In genomic region chr17:67441052-67441738, GRCh38 we compare ENCODE assay signal across 8 cellular contexts.
DNase-seq lines count a peak whose midpoint lies in the region; ATAC-seq and TF ChIP-seq lines count a peak whose summit lies in the region.

No MANE protein-coding gene starts in this region.

- intact Hi-C loops in activated T-helper 2 cell treated with anti-CD3 and anti-CD28 coated beads, Interferon-gamma antibody, Interleukin-2, Interleukin-4, amounts not matched to agents 10 μg/mL and 5 μg/mL and 100 μg/mL, durations not matched to agents 14 hours and 24 hours and 36 hours (cut with micrococcal nuclease) = loop anchor here (1.0 kb wide), 2 partner anchors 10 to 12 kb away; no protein-coding TSS in a partner anchor

- POLR2A ChIA-PET in GM10248 (lab: Yijun Ruan, JAX) = no interaction called here

- H3K4me3 Mint-ChIP-seq in activated T-helper 2 cell treated with anti-CD3 and anti-CD28 coated beads, Interferon-gamma antibody, Interleukin-2, Interleukin-4, amounts not matched to agents 10 μg/mL and 5 μg/mL and 100 μg/mL, durations not matched to agents 14 hours and 24 hours and 36 hours (ENCODE audit: low read depth) = peak overlapping the region; percentile 82

- H3K4me3 ChIP-seq in Peyer's patch = peak overlapping the region in 3 of 4 donors; percentile 12 to 41 (median 24)

- peaks cover 0 to 26% (median 9%) of the 10 kb centered on the region in 4 donors for H3K4me1 ChIP-seq in Peyer's patch

- peak; percentile 31 for DNase-seq in GM10248 (ENCODE audit: extremely low spot score)
- peak in 2 of 3 donors; percentile 57 to 83 for DNase-seq in Peyer's patch
- DNase-seq in activated T-helper 2 cell treated with anti-CD3 and anti-CD28 coated beads, Interferon-gamma antibody, Interleukin-2, Interleukin-4, amounts not matched to agents 10 μg/mL and 5 μg/mL and 100 μg/mL, durations not matched to agents 14 hours and 24 hours and 36 hours (ENCODE audit: low spot score) = peak; percentile 65
- DNase-seq in hepatic stellate cell (ENCODE audit: low spot score) = peak; percentile 80
- DNase-seq in stimulated activated CD4-positive, alpha-beta T cell treated with anti-CD3 and anti-CD28 coated beads, Interleukin-1b, Interleukin-23, amount 100 ng/mL, for 1 hour (ENCODE audit: low read depth in 2 of 2) = peak; percentile 28 to 78
- DNase-seq in NCI-H446 (lab: John Stamatoyannopoulos, UW) = no peak

- peak; percentile 26 to 37 for TF ChIP-seq POLR2A in Peyer's patch (IDR thresholded peaks at IDR 0.05)

- H3K36me3 Mint-ChIP-seq in activated T-helper 2 cell treated with anti-CD3 and anti-CD28 coated beads, Interferon-gamma antibody, Interleukin-2, Interleukin-4, amounts not matched to agents 10 μg/mL and 5 μg/mL and 100 μg/mL, durations not matched to agents 14 hours and 24 hours and 36 hours (ENCODE audit: low read depth) = peaks cover 5% of the 10 kb centered on the region

- no peaks in the 10 kb centered on the region for H3K27me3 Mint-ChIP-seq in activated T-helper 2 cell treated with anti-CD3 and anti-CD28 coated beads, Interferon-gamma antibody, Interleukin-2, Interleukin-4, amounts not matched to agents 10 μg/mL and 5 μg/mL and 100 μg/mL, durations not matched to agents 14 hours and 24 hours and 36 hours (ENCODE audit: low read depth)

- H3K27ac ChIP-seq in Peyer's patch = peak overlapping the region; percentile 66 to 80 (median 73)

- no peaks in the 10 kb centered on the region for H3K36me3 ChIP-seq in Peyer's patch

- CTCF ChIA-PET in GM10248 (lab: Yijun Ruan, JAX) = interaction anchor here (0.8 to 4.9 kb wide), 9 partner anchors 9 to 189 kb away, joined by 3 to 19 read pairs (median 5); no protein-coding TSS in a partner anchor

- no peaks in the 10 kb centered on the region for H3K27me3 ChIP-seq in Peyer's patch

- H3K9me3 Mint-ChIP-seq in activated T-helper 2 cell treated with anti-CD3 and anti-CD28 coated beads, Interferon-gamma antibody, Interleukin-2, Interleukin-4, amounts not matched to agents 10 μg/mL and 5 μg/mL and 100 μg/mL, durations not matched to agents 14 hours and 24 hours and 36 hours = no peaks in the 10 kb centered on the region

- peak overlapping the region; percentile 98 for H3K27ac Mint-ChIP-seq in activated T-helper 2 cell treated with anti-CD3 and anti-CD28 coated beads, Interferon-gamma antibody, Interleukin-2, Interleukin-4, amounts not matched to agents 10 μg/mL and 5 μg/mL and 100 μg/mL, durations not matched to agents 14 hours and 24 hours and 36 hours

- H3K9me3 ChIP-seq in Peyer's patch = no peaks in the 10 kb centered on the region

- peaks cover 40% of the 10 kb centered on the region for H3K4me1 Mint-ChIP-seq in activated T-helper 2 cell treated with anti-CD3 and anti-CD28 coated beads, Interferon-gamma antibody, Interleukin-2, Interleukin-4, amounts not matched to agents 10 μg/mL and 5 μg/mL and 100 μg/mL, durations not matched to agents 14 hours and 24 hours and 36 hours (ENCODE audit: low read depth)

- ATAC-seq in GM18520 (IDR thresholded peaks at IDR 0.05; ENCODE audit: unreplicated experiment) = no peak
- ATAC-seq in HG03196 (IDR thresholded peaks at IDR 0.05; ENCODE audit: unreplicated experiment) = no peak

- TF ChIP-seq CTCF in GM10248 (IDR thresholded peaks at IDR 0.05; ENCODE audit: control extremely low read depth, extremely low read depth, low read depth, missing control alignments) (no peak), Peyer's patch (IDR thresholded peaks at IDR 0.05) (no peak)

Comparison
In these comparisons a context has a peak if more than half of its experiments do, and no peak if none do; other contexts are left out.
1. DNase-seq: peak in GM10248 (single experiment), Peyer's patch (2 of 3), activated T-helper 2 cell treated with anti-CD3 and anti-CD28 coated beads, Interferon-gamma antibody, Interleukin-2, Interleukin-4, amounts not matched to agents 10 μg/mL and 5 μg/mL and 100 μg/mL, durations not matched to agents 14 hours and 24 hours and 36 hours (single experiment), hepatic stellate cell (single experiment) and stimulated activated CD4-positive, alpha-beta T cell treated with anti-CD3 and anti-CD28 coated beads, Interleukin-1b, Interleukin-23, amount 100 ng/mL, for 1 hour (2 of 2); none in NCI-H446 (0 of 2).